Comparison of ENCODE assay signal across 8 cellular contexts in genomic region chr1:89065077-89065868, GRCh38. TPM values are rescaled to one million over a fixed set of nuclear protein-coding genes. Genes with fewer than 3 reads are reported as not detected.
DNase-seq lines count a peak whose midpoint lies in the region; ATAC-seq, FAIRE-seq and TF ChIP-seq lines count a peak whose summit lies in the region.

Gene GBP1, minus strand, starts transcription at chr1:89065208. Its CDS starts 1,974 bp downstream, at chr1:89063234.

- intact Hi-C loops in GM12878 (cut with micrococcal nuclease; ENCODE audit: unreplicated experiment): no loop called here

- in situ Hi-C loops in GM12878 (cut with MboI): no loop called here

- no peaks in the 10 kb centered on the region for H3K4me1 ChIP-seq in GM12878 (ENCODE audit: control insufficient read depth, insufficient read depth, low read length)

- H3K4me2 ChIP-seq in GM12878 (ENCODE audit: control insufficient read depth, insufficient read depth): peak within 1 kb of the TSS; percentile 82

- peak within 1 kb of the TSS; percentile 94 for H3K27ac ChIP-seq in GM12878 (ENCODE audit: control insufficient read depth, insufficient read depth)

- no peak for TF ChIP-seq EP300 in GM12878 (IDR thresholded peaks at IDR 0.05; ENCODE audit: borderline replicate concordance in 1 of 2, control insufficient read depth in 1 of 2, low read depth in 2 of 2, low read length in 2 of 2)

- peaks cover 9% of the 10 kb centered on the region for H3K79me2 ChIP-seq in GM12878 (ENCODE audit: control insufficient read depth, insufficient read depth, low read length)

- TF ChIP-seq POLR2A in GM12878 (IDR thresholded peaks at IDR 0.05; ENCODE audit: low read depth, low read length): no peak

- peak within 1 kb of the TSS; percentile 85 for H3K9ac ChIP-seq in GM12878 (ENCODE audit: control insufficient read depth, insufficient read depth, low read length)

- TF ChIP-seq CTCF in GM12878 (IDR thresholded peaks at IDR 0.05 in 2 of 3, conservative IDR thresholded peaks at IDR 0.05 in 1 of 3; ENCODE audit: control insufficient read depth in 2 of 3, extremely low read depth in 1 of 3, insufficient read depth in 1 of 3, low read depth in 3 of 3, low read length in 3 of 3): no peak

- H4K20me1 ChIP-seq in GM12878 (ENCODE audit: control insufficient read depth, insufficient read depth): no peaks in the 10 kb centered on the region

- ATAC-seq in GM21526 (IDR thresholded peaks at IDR 0.05; ENCODE audit: low FRiP score, unreplicated experiment) (peak; percentile 65), GM12878 (peak; percentile 80)

- TF ChIP-seq RAD21 in GM12878 (IDR thresholded peaks at IDR 0.05; ENCODE audit: insufficient read depth, low read depth, low read length): no peak

- H3K4me3 ChIP-seq in GM12878: peak within 1 kb of the TSS; percentile 80

- SMC1A ChIA-PET in GM12878 (lab: Charles Lee; ENCODE audit: uncharacterized antibody, unreplicated experiment): interaction anchor here (0.5 to 2.2 kb wide), 10 partner anchors 12 to 293 kb away, joined by 3 to 9 read pairs (median 3); partner anchors contain the start of gene GBP3

- peak within 1 kb of the TSS; percentile 92 for H2AFZ ChIP-seq in GM12878 (ENCODE audit: control insufficient read depth, low read depth, low read length)

- no peaks in the 10 kb centered on the region; a peak in 1 of 4 replicates for H3K36me3 ChIP-seq in GM12878 (ENCODE audit: control insufficient read depth in 2 of 2, insufficient read depth in 2 of 2, low read length in 1 of 2)

- WGBS in GM12878 (ENCODE audit: insufficient coverage, insufficient replicate concordance, low lambda C conversion rate, missing lambda C conversion rate): 14% methylated on average over 4 of the region's 4 CpGs

- FAIRE-seq in GM12878 (lab: Jason Lieb, UNC): no peak
- peak; percentile 93 for FAIRE-seq in islet of Langerhans (lab: Jason Lieb, UNC)

- CTCF ChIA-PET in GM12878 (lab: Yijun Ruan, JAX): interaction anchor here (1.0 to 1.4 kb wide), 3 partner anchors 21 to 388 kb away, joined by 3 to 4 read pairs (median 3); no protein-coding TSS in a partner anchor

- no TSS peak for BruUV-seq in GM12878 (replicated peaks; lab: Mats Ljungman, UMichigan)

- POLR2A ChIA-PET in GM12878 (lab: Charles Lee): no interaction called here

- RAD21 ChIA-PET in GM12878 (lab: Charles Lee; ENCODE audit: unreplicated experiment): interaction anchor here (0.9 to 1.8 kb wide), 5 partner anchors 16 to 81 kb away, joined by 3 to 5 read pairs (median 4); no protein-coding TSS in a partner anchor

- H3K9me3 ChIP-seq in GM12878 (replicated peaks; ENCODE audit: control insufficient read depth, insufficient read depth, low read length): no peaks in the 10 kb centered on the region

- DNase-seq in Daoy (ENCODE audit: low read depth): peak; percentile 69
- DNase-seq in LHCN-M2 (ENCODE audit: low read depth): peak; percentile 79
- DNase-seq in GM12878 (ENCODE audit: low read depth, low spot score): no peak
- DNase-seq in stimulated activated naive CD4-positive, alpha-beta T cell treated with Interleukin-2 at 50 U/mL for 16 hours (lab: John Stamatoyannopoulos, UW): peak; percentile 23
- DNase-seq in NCI-H345 treated with DMSO at 0.1 percent for 48 hours (lab: John Stamatoyannopoulos, UW; ENCODE audit: unreplicated experiment): no peak
- no peak for DNase-seq in retina

- H3K27me3 ChIP-seq in GM12878 (replicated peaks in 1 of 2; ENCODE audit: control insufficient read depth in 2 of 2, insufficient read depth in 2 of 2, low read length in 1 of 2): no peaks in the 10 kb centered on the region

TF ChIP-seq in GM12878, 131 proteins besides CTCF, POLR2A, EP300 and RAD21:
- peak in 1 of 2 experiments; percentile 84; a peak in 2 of 4 replicates for TF ChIP-seq SRF (IDR thresholded peaks at IDR 0.05; ENCODE audit: low read depth in 2 of 2, low read length in 2 of 2)
- no peak for TF ChIP-seq TAF1 (IDR thresholded peaks at IDR 0.05; ENCODE audit: borderline replicate concordance, low read depth, low read length)
- 0 out of 2 replicates have a peak, but pooled peaks have one; percentile 33 for TF ChIP-seq POLR2AphosphoS5 (IDR thresholded peaks at IDR 0.05; ENCODE audit: low read length)

RNA-seq across cellular contexts. Expression of gene GBP1, which starts in this region (rescaled TPM):
- total RNA-seq in Daoy (2014; rRNA removed; shearing (Covaris generic)): 101 and 111 TPM in 2 replicates
- total RNA-seq in LHCN-M2 (2014; rRNA removed): 34.9 and 37.7 TPM in 2 replicates
- 21.0 TPM for polyA plus RNA-seq in LHCN-M2 (2012)
- total RNA-seq in GM12878 (2013; cell fraction: nucleolus; rRNA removed): 26.5 and 26.6 TPM in 2 replicates
- 5.1 and 5.3 TPM in 2 replicates for total RNA-seq in GM12878 (2014; rRNA removed)
- total RNA-seq in GM12878 (2014; rRNA removed; fragmentation: Illumina TruSeq; extraction: Trizol): 6.8 and 6.9 TPM in 2 replicates
- total RNA-seq in GM12878 (2021): 3.9 and 4.8 TPM in 2 replicates
- 9.7 TPM for polyA plus RNA-seq in GM12878 (2011; ENCODE audit: low read depth)
- polyA plus RNA-seq in GM12878 (2011; rRNA removed): 8.7 and 8.9 TPM in 2 replicates
- polyA plus RNA-seq in GM12878 (2011; cell fraction: cytosol; rRNA removed): 4.2 and 4.7 TPM in 2 replicates
- polyA plus RNA-seq in GM12878 (2011; cell fraction: nucleus; rRNA removed): 16.8 and 17.4 TPM in 2 replicates
- polyA plus RNA-seq in GM12878 (2012): 14.2 and 14.8 TPM in 2 replicates
- polyA plus RNA-seq in GM12878 (2014; fragmentation: Illumina TruSeq; extraction: Trizol): 7.2 and 8.4 TPM in 2 replicates
- 1 to 10 TPM; 3.6 to 6.2 TPM for polyA plus RNA-seq in GM12878 (2014; fragmentation: Nextera tagmentation; extraction: Ambion mirVana)
- polyA plus RNA-seq in GM12878 (2014; rRNA removed): 3.4 and 4.2 TPM in 2 replicates
- polyA plus RNA-seq in GM12878 (2016; fragmentation: Nextera tagmentation; extraction: Ambion mirVana): 1 to 10 TPM; 1.5 to 1.8 TPM
- polyA minus RNA-seq in GM12878 (2011; rRNA and poly(A)+ RNA removed): 6.7 and 9.0 TPM in 2 replicates
- polyA minus RNA-seq in GM12878 (2011; cell fraction: cytosol; rRNA and poly(A)+ RNA removed): 1.6 and 4.3 TPM in 2 replicates
- polyA minus RNA-seq in GM12878 (2011; cell fraction: nucleus; rRNA and poly(A)+ RNA removed): 14.4 and 18.2 TPM in 2 replicates

Comparison
In these comparisons a context has a peak if more than half of its experiments do, and no peak if none do; other contexts are left out.
1. DNase-seq: peak in Daoy (single experiment), LHCN-M2 (single experiment) and stimulated activated naive CD4-positive, alpha-beta T cell treated with Interleukin-2 at 50 U/mL for 16 hours (single experiment); none in GM12878 (single experiment), NCI-H345 treated with DMSO at 0.1 percent for 48 hours (single experiment) and retina (single experiment).